8 cellular contexts compared by ENCODE assay signal in the genomic region with DNA sequence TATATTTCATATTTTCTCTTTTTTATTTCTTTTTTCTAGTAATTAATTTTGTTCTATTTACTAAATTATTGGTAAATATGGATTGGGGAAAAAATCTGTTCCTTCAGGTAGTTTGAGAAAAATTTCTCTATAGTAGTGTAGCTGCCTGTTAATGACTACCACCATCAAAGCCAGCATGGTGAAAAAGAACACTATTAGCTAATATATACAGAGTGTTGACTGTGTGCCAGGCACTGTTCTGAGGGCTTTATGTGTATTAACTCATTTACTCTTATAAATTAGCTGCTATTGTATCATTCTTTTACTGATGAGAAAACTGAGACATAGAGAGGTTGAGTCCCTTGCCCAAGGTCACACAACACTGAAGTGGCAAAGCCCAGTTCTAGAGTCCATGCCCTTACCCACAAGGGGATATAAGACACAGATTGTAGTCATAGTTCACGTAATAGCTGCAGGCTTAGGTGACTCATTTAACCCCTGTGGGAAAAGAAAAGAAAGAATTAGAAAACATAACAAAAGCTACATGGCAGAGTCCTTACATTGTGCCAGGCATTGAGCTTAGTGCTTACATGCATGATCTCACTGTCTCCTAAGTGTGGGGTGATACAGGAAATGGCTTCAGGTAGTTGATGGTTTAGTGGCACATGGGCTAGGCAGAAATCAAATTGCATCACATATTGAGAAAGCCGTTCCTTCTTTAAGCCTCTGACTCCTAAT. TPM values are rescaled to one million over a fixed set of nuclear protein-coding genes. Genes with fewer than 3 reads are reported as not detected.
DNase-seq lines count a peak whose midpoint lies in the region; ATAC-seq and TF ChIP-seq lines count a peak whose summit lies in the region.

No MANE protein-coding gene starts in this region.

- H3K36me3 Mint-ChIP-seq in activated B cell treated with CpG ODN at 0.5 μM for 24 hours (ENCODE audit: low read depth): no peaks in the 10 kb centered on the region
- no peaks in the 10 kb centered on the region for H3K36me3 Mint-ChIP-seq in naive thymus-derived CD4-positive, alpha-beta T cell
- no peaks in the 10 kb centered on the region for H3K36me3 Mint-ChIP-seq in activated CD4-positive, alpha-beta T cell treated with anti-CD3 and anti-CD28 coated beads, Interleukin-2, amount 10 ng/mL, durations not matched to agents 24 days and 14 days (ENCODE audit: low read depth)

- H3K27ac ChIP-seq in naive thymus-derived CD4-positive, alpha-beta T cell (ENCODE audit: low read depth, low read length): no peak overlapping the region
- H3K27ac ChIP-seq in right atrium auricular region (no peak overlapping the region), vagina (no peak overlapping the region)

- H3K9me3 ChIP-seq in naive thymus-derived CD4-positive, alpha-beta T cell (ENCODE audit: control insufficient read depth in 2 of 3, low read length in 3 of 3): no peaks in the 10 kb centered on the region
- H3K9me3 ChIP-seq in right atrium auricular region: no peaks in the 10 kb centered on the region
- H3K9me3 ChIP-seq in vagina: no peaks in the 10 kb centered on the region

- peak overlapping the region; percentile 66 for H3K27ac Mint-ChIP-seq in activated B cell treated with CpG ODN at 0.5 μM for 24 hours
- H3K27ac Mint-ChIP-seq in naive thymus-derived CD4-positive, alpha-beta T cell: no peak overlapping the region
- H3K27ac Mint-ChIP-seq in activated CD4-positive, alpha-beta T cell treated with anti-CD3 and anti-CD28 coated beads, Interleukin-2, amount 10 ng/mL, durations not matched to agents 24 days and 14 days: no peak overlapping the region

- TF ChIP-seq CTCF in activated B cell treated with CpG ODN at 0.5 μM for 24 hours (IDR thresholded peaks at IDR 0.05): no peak
- TF ChIP-seq CTCF in right atrium auricular region (IDR thresholded peaks at IDR 0.05): no peak
- TF ChIP-seq CTCF in vagina (IDR thresholded peaks at IDR 0.05): no peak

- TF ChIP-seq POLR2A in vagina (IDR thresholded peaks at IDR 0.05): no peak

- H3K9me3 Mint-ChIP-seq in activated B cell treated with CpG ODN at 0.5 μM for 24 hours: no peaks in the 10 kb centered on the region
- no peaks in the 10 kb centered on the region for H3K9me3 Mint-ChIP-seq in naive thymus-derived CD4-positive, alpha-beta T cell
- H3K9me3 Mint-ChIP-seq in activated CD4-positive, alpha-beta T cell treated with anti-CD3 and anti-CD28 coated beads, Interleukin-2, amount 10 ng/mL, durations not matched to agents 24 days and 14 days: no peaks in the 10 kb centered on the region

- no peaks in the 10 kb centered on the region for H3K27me3 Mint-ChIP-seq in activated B cell treated with CpG ODN at 0.5 μM for 24 hours
- no peaks in the 10 kb centered on the region for H3K27me3 Mint-ChIP-seq in naive thymus-derived CD4-positive, alpha-beta T cell
- H3K27me3 Mint-ChIP-seq in activated CD4-positive, alpha-beta T cell treated with anti-CD3 and anti-CD28 coated beads, Interleukin-2, amount 10 ng/mL, durations not matched to agents 24 days and 14 days: no peaks in the 10 kb centered on the region

- H3K4me1 Mint-ChIP-seq in activated B cell treated with CpG ODN at 0.5 μM for 24 hours: peaks cover 6% of the 10 kb centered on the region
- peaks cover 0 to 10% (median 0%) of the 10 kb centered on the region in 7 donors for H3K4me1 Mint-ChIP-seq in naive thymus-derived CD4-positive, alpha-beta T cell
- peaks cover 8% of the 10 kb centered on the region for H3K4me1 Mint-ChIP-seq in activated CD4-positive, alpha-beta T cell treated with anti-CD3 and anti-CD28 coated beads, Interleukin-2, amount 10 ng/mL, durations not matched to agents 24 days and 14 days

- POLR2A ChIA-PET in activated B cell treated with CpG ODN at 0.5 μM for 24 hours (lab: Charles Lee): interaction anchor here (0.6 to 1.9 kb wide), 5 partner anchors 9 to 43 kb away, joined by 4 to 8 read pairs (median 5); a partner anchor contains a TSS
- POLR2A ChIA-PET in naive thymus-derived CD4-positive, alpha-beta T cell (lab: Charles Lee): no interaction called here

- ATAC-seq in GM18520 (IDR thresholded peaks at IDR 0.05; ENCODE audit: unreplicated experiment): peak; percentile 73
- peak; percentile 53 for ATAC-seq in HG03045 (IDR thresholded peaks at IDR 0.05; ENCODE audit: unreplicated experiment)
- ATAC-seq in activated B cell treated with CpG ODN at 0.5 μM for 24 hours (ENCODE audit: low read depth): peak; percentile 83
- peak; percentile 33 for ATAC-seq in naive thymus-derived CD4-positive, alpha-beta T cell

- H3K4me3 ChIP-seq in naive thymus-derived CD4-positive, alpha-beta T cell (ENCODE audit: low read length): no peak overlapping the region
- H3K4me3 ChIP-seq in right atrium auricular region (no peak overlapping the region), vagina (no peak overlapping the region)

- no peaks in the 10 kb centered on the region for H3K36me3 ChIP-seq in naive thymus-derived CD4-positive, alpha-beta T cell (ENCODE audit: control insufficient read depth in 2 of 3, insufficient read depth in 3 of 3, low read length in 3 of 3)
- no peaks in the 10 kb centered on the region for H3K36me3 ChIP-seq in right atrium auricular region
- no peaks in the 10 kb centered on the region for H3K36me3 ChIP-seq in vagina

- CTCF ChIA-PET in activated B cell treated with CpG ODN at 0.5 μM for 24 hours (lab: Charles Lee): interaction anchor here (0.9 kb wide), 1 partner anchor 9 kb away, joined by 3 read pairs; no protein-coding TSS in a partner anchor
- CTCF ChIA-PET in naive thymus-derived CD4-positive, alpha-beta T cell (lab: Charles Lee): no interaction called here

- intact Hi-C loops in activated B cell treated with CpG ODN at 0.5 μM for 24 hours (cut with micrococcal nuclease): no loop called here
- intact Hi-C loops in naive thymus-derived CD4-positive, alpha-beta T cell (cut with micrococcal nuclease): no loop called here
- intact Hi-C loops in activated CD4-positive, alpha-beta T cell treated with anti-CD3 and anti-CD28 coated beads, Interleukin-2, amount 10 ng/mL, durations not matched to agents 24 days and 14 days (cut with micrococcal nuclease): no loop called here
- intact Hi-C loops in vagina (cut with DNase I): no loop called here

- DNase-seq in activated B cell treated with CpG ODN at 0.5 μM for 24 hours (no peak), right atrium auricular region (ENCODE audit: low spot score) (no peak), vagina (ENCODE audit: extremely low spot score in 2 of 2) (no peak)
- no peak for DNase-seq in naive thymus-derived CD4-positive, alpha-beta T cell
- no peak for DNase-seq in activated CD4-positive, alpha-beta T cell treated with anti-CD3 and anti-CD28 coated beads for 48 hours
- DNase-seq in activated CD4-positive, alpha-beta T cell treated with anti-CD3 and anti-CD28 coated beads, Interleukin-2, amount 10 ng/mL, durations not matched to agents 24 days and 14 days: no peak

- H3K4me3 Mint-ChIP-seq in activated B cell treated with CpG ODN at 0.5 μM for 24 hours: no peak overlapping the region
- H3K4me3 Mint-ChIP-seq in naive thymus-derived CD4-positive, alpha-beta T cell: no peak overlapping the region
- H3K4me3 Mint-ChIP-seq in activated CD4-positive, alpha-beta T cell treated with anti-CD3 and anti-CD28 coated beads, Interleukin-2, amount 10 ng/mL, durations not matched to agents 24 days and 14 days: no peak overlapping the region

- peaks cover 0 to 11% of the 10 kb centered on the region in 2 donors for H3K4me1 ChIP-seq in naive thymus-derived CD4-positive, alpha-beta T cell (ENCODE audit: control insufficient read depth in 2 of 2, insufficient read depth in 2 of 2, low read length in 2 of 2)
- H3K4me1 ChIP-seq in right atrium auricular region (peaks cover 0 to 8% of the 10 kb centered on the region in 2 donors), vagina (no peaks in the 10 kb centered on the region)

- H3K27me3 ChIP-seq in naive thymus-derived CD4-positive, alpha-beta T cell (ENCODE audit: control insufficient read depth in 2 of 2, insufficient read depth in 2 of 2, low read length in 2 of 2): no peaks in the 10 kb centered on the region
- no peaks in the 10 kb centered on the region for H3K27me3 ChIP-seq in right atrium auricular region
- no peaks in the 10 kb centered on the region for H3K27me3 ChIP-seq in vagina

RNA-seq across cellular contexts. Expression of a gene that starts 12.2 kb away (rescaled TPM):
- total RNA-seq in activated B cell treated with CpG ODN at 0.5 μM for 24 hours (61.9 and 76.4 TPM in 2 replicates), right atrium auricular region (10 to 100 TPM; 27.2 to 29.4 TPM), vagina (32.9 TPM)
- total RNA-seq in naive thymus-derived CD4-positive, alpha-beta T cell: 100 to 1,000 TPM in 1 of 5 experiments, 10 to 100 TPM in 4; 36.0 to 197 (median 57.4) TPM
- polyA plus RNA-seq in naive thymus-derived CD4-positive, alpha-beta T cell: 10 to 100 TPM; 28.8 to 38.5 TPM
- total RNA-seq in activated CD4-positive, alpha-beta T cell treated with anti-CD3 and anti-CD28 coated beads, Interleukin-2, amount 10 ng/mL, durations not matched to agents 24 days and 14 days: 39.6 and 43.8 TPM in 2 replicates

Comparison
In these comparisons a context has a peak if more than half of its experiments do, and no peak if none do; other contexts are left out.
1. ATAC-seq: peak in every context shown above with its lines; median percentile 83 in activated B cell treated with CpG ODN at 0.5 μM for 24 hours; 73 in GM18520; 53 in HG03045; 33 in naive thymus-derived CD4-positive, alpha-beta T cell.